Comparison of ENCODE assay signal across 1 cellular context in genomic region chr12:89019439-89020120, GRCh38.
A peak's percentile ranks its signal among the peaks of the same experiment; 100 is the strongest.
TF ChIP-seq lines count a peak whose summit lies in the region.

No MANE protein-coding gene starts in this region.

TF ChIP-seq in H1, 55 proteins besides CTCF, POLR2A, EP300 and RAD21:
- TF ChIP-seq SUZ12 (IDR thresholded peaks at IDR 0.05; ENCODE audit: low read length) (no peak), TAF7 (optimal IDR thresholded peaks at IDR 0.05; ENCODE audit: borderline replicate concordance, low read depth, low read length) (no peak), CREB1 (IDR thresholded peaks at IDR 0.05) (no peak), SP1 (IDR thresholded peaks at IDR 0.05; ENCODE audit: low read depth, low read length) (no peak), POLR2AphosphoS5 (IDR thresholded peaks at IDR 0.05; ENCODE audit: low read depth, low read length) (no peak), YY1 (IDR thresholded peaks at IDR 0.05; ENCODE audit: low read depth, low read length) (0 out of 2 replicates have a peak, but pooled peaks have one; percentile 45), MAX (IDR thresholded peaks at IDR 0.05) (no peak), HDAC2 (IDR thresholded peaks at IDR 0.05; ENCODE audit: borderline replicate concordance in 1 of 2, low read depth in 2 of 2, low read length in 2 of 2) (no peak), JUND (IDR thresholded peaks at IDR 0.05; ENCODE audit: low read length) (0 out of 2 replicates have a peak, but pooled peaks have one; percentile 17), GTF2F1 (IDR thresholded peaks at IDR 0.05; ENCODE audit: borderline replicate concordance, low read depth, low read length) (no peak), RFX5 (IDR thresholded peaks at IDR 0.05; ENCODE audit: borderline replicate concordance, low read depth, low read length) (no peak), KDM1A (IDR thresholded peaks at IDR 0.05; ENCODE audit: borderline replicate concordance, low read length) (no peak), TBP (IDR thresholded peaks at IDR 0.05; ENCODE audit: low read depth, low read length) (no peak), SIRT6 (IDR thresholded peaks at IDR 0.05; ENCODE audit: low read length) (no peak), SP4 (IDR thresholded peaks at IDR 0.05; ENCODE audit: low read length) (no peak), TAF1 (IDR thresholded peaks at IDR 0.05; ENCODE audit: low read depth, low read length) (no peak), NANOG (IDR thresholded peaks at IDR 0.05; ENCODE audit: insufficient read depth, low read depth, low read length, poor library complexity, severe bottlenecking) (no peak), SIN3A (conservative IDR thresholded peaks at IDR 0.05 in 1 of 2, IDR thresholded peaks at IDR 0.05 in 1 of 2; ENCODE audit: low read depth in 1 of 2, low read length in 2 of 2) (no peak), BACH1 (IDR thresholded peaks at IDR 0.05; ENCODE audit: low read length) (no peak), USF2 (IDR thresholded peaks at IDR 0.05; ENCODE audit: low read length) (no peak), ZNF274 (IDR thresholded peaks at IDR 0.05; ENCODE audit: borderline replicate concordance, extremely low read depth, low read length) (no peak), CHD2 (IDR thresholded peaks at IDR 0.05; ENCODE audit: low read length) (no peak), HDAC6 (IDR thresholded peaks at IDR 0.05; ENCODE audit: low read depth, low read length) (no peak), TEAD4 (IDR thresholded peaks at IDR 0.05; ENCODE audit: low read depth, low read length) (peak; percentile 53; the same call in 1 of the 2 replicates)
